ENCODE assay signal across 14 cellular contexts in genomic region chr5:108801776-108802175, GRCh38. TPM values are rescaled to one million over a fixed set of nuclear protein-coding genes. Genes with fewer than 3 reads are reported as not detected.
DNase-seq lines count a peak whose midpoint lies in the region; ATAC-seq and TF ChIP-seq lines count a peak whose summit lies in the region.
"Had no signal": no experiment of that assay in that cellular context is flagged by ENCODE, and none has a peak within 500 bp of the region (broad histone marks: within the 10 kb centered on the region; RNA-seq: fewer than 3 reads in every experiment).

No MANE protein-coding gene starts in this region.

- H3K27ac Mint-ChIP-seq in activated T-cell treated with anti-CD3 and anti-CD28 coated beads, Interleukin-2, amount 50 U/mL, for 72 hours, result no peak overlapping the region
- no peak overlapping the region for H3K27ac Mint-ChIP-seq in activated T-cell treated with anti-CD3 and anti-CD28 coated beads, Interleukin-2, amount 50 U/mL, for 24 hours
- H3K27ac Mint-ChIP-seq in stimulated activated naive CD8-positive, alpha-beta T cell treated with anti-CD3 and anti-CD28 coated beads, Interleukin-15, amount 100 ng/mL, for 72 hours, result peak overlapping the region in 1 of 2 donors; percentile 38
- H3K27ac Mint-ChIP-seq: activated naive CD8-positive, alpha-beta T cell treated with anti-CD3 and anti-CD28 coated beads, Interleukin-2, amount 10 ng/mL, durations not matched to agents 7 days and 5 days; CD4-positive, alpha-beta T cell; T-helper 17 cell had no signal

- CTCF ChIA-PET in Panc1 (lab: Charles Lee), result no interaction called here

- no peak for TF ChIP-seq CTCF in Panc1 (IDR thresholded peaks at IDR 0.05)
- TF ChIP-seq CTCF in fibroblast of lung (conservative IDR thresholded peaks at IDR 0.05 in 1 of 2, IDR thresholded peaks at IDR 0.05 in 1 of 2; ENCODE audit: low read depth in 1 of 2, low read length in 2 of 2), result no peak

- no TSS peak for BruUV-seq in Panc1 (replicated peaks; lab: Mats Ljungman, UMichigan)

- H3K27ac ChIP-seq in Panc1 (ENCODE audit: low read length) (peak overlapping the region; percentile 27; the same call in 1 of the 2 replicates), fibroblast of lung (ENCODE audit: insufficient read depth, low read length) (peak overlapping the region; percentile 1)
- H3K27ac ChIP-seq: right lobe of liver, stomach had no signal

- no peaks in the 10 kb centered on the region for H3K27me3 Mint-ChIP-seq in activated T-cell treated with anti-CD3 and anti-CD28 coated beads, Interleukin-2, amount 50 U/mL, for 72 hours (ENCODE audit: low read depth)
- H3K27me3 Mint-ChIP-seq in activated T-cell treated with anti-CD3 and anti-CD28 coated beads, Interleukin-2, amount 50 U/mL, for 24 hours, result no peaks in the 10 kb centered on the region
- H3K27me3 Mint-ChIP-seq in stimulated activated naive CD8-positive, alpha-beta T cell treated with anti-CD3 and anti-CD28 coated beads, Interleukin-15, amount 100 ng/mL, for 72 hours, result no peaks in the 10 kb centered on the region
- H3K27me3 Mint-ChIP-seq: activated naive CD8-positive, alpha-beta T cell treated with anti-CD3 and anti-CD28 coated beads, Interleukin-2, amount 10 ng/mL, durations not matched to agents 7 days and 5 days; CD4-positive, alpha-beta T cell; T-helper 17 cell had no signal

- H3K36me3 ChIP-seq in Panc1 (ENCODE audit: control insufficient read depth, insufficient read depth, low read length), result no peaks in the 10 kb centered on the region
- H3K36me3 ChIP-seq in fibroblast of lung (ENCODE audit: control insufficient read depth, insufficient read depth, low read length), result no peaks in the 10 kb centered on the region
- H3K36me3 ChIP-seq in HAP-1 (replicated peaks), result peaks cover 17% of the 10 kb centered on the region
- H3K36me3 ChIP-seq: right lobe of liver had no signal

- ATAC-seq in activated T-cell treated with anti-CD3 and anti-CD28 coated beads, Interleukin-2, amount 50 U/mL, for 72 hours (replicated peaks in 1 of 2), result peak; percentile 98
- ATAC-seq in Panc1, result peak; percentile 97
- peak; percentile 92 for ATAC-seq in stimulated activated naive CD8-positive, alpha-beta T cell treated with anti-CD3 and anti-CD28 coated beads, Interleukin-15, amount 100 ng/mL, for 72 hours
- no peak for ATAC-seq in GM19395 (IDR thresholded peaks at IDR 0.05; ENCODE audit: unreplicated experiment)
- ATAC-seq: T-helper 17 cell had no signal

- intact Hi-C loops in Panc1 (cut with micrococcal nuclease; ENCODE audit: unreplicated experiment), result no loop called here

- H3K79me2 ChIP-seq in fibroblast of lung (ENCODE audit: control insufficient read depth, insufficient read depth, low read length), result peaks cover 12% of the 10 kb centered on the region

- no peaks in the 10 kb centered on the region for H3K27me3 ChIP-seq in Panc1 (ENCODE audit: control insufficient read depth, insufficient read depth, low read length)
- H3K27me3 ChIP-seq in fibroblast of lung (ENCODE audit: control insufficient read depth, insufficient read depth, low read length), result no peaks in the 10 kb centered on the region
- H3K27me3 ChIP-seq in HAP-1 (ENCODE audit: low read depth), result no peaks in the 10 kb centered on the region
- H3K27me3 ChIP-seq: right lobe of liver, stomach had no signal

- POLR2A ChIA-PET in Panc1 (lab: Charles Lee), result no interaction called here

- no peaks in the 10 kb centered on the region; the same call in 1 of the 2 replicates for H3K4me1 ChIP-seq in Panc1 (ENCODE audit: control insufficient read depth, insufficient read depth, low read length)
- H3K4me1 ChIP-seq in fibroblast of lung (ENCODE audit: control insufficient read depth, extremely low read depth, insufficient read depth, low read length), result no peaks in the 10 kb centered on the region
- peaks cover 18% of the 10 kb centered on the region for H3K4me1 ChIP-seq in HAP-1
- H3K4me1 ChIP-seq: right lobe of liver, stomach had no signal

- H2AFZ ChIP-seq in fibroblast of lung (ENCODE audit: low read length), result no peak overlapping the region

- H3K4me2 ChIP-seq in fibroblast of lung (ENCODE audit: extremely low read depth, insufficient read depth, low read length), result peak overlapping the region; percentile 48

- no peak overlapping the region for H3K4me3 Mint-ChIP-seq in activated T-cell treated with anti-CD3 and anti-CD28 coated beads, Interleukin-2, amount 50 U/mL, for 72 hours
- no peak overlapping the region for H3K4me3 Mint-ChIP-seq in activated T-cell treated with anti-CD3 and anti-CD28 coated beads, Interleukin-2, amount 50 U/mL, for 24 hours
- H3K4me3 Mint-ChIP-seq in stimulated activated naive CD8-positive, alpha-beta T cell treated with anti-CD3 and anti-CD28 coated beads, Interleukin-15, amount 100 ng/mL, for 72 hours, result no peak overlapping the region
- H3K4me3 Mint-ChIP-seq: activated naive CD8-positive, alpha-beta T cell treated with anti-CD3 and anti-CD28 coated beads, Interleukin-2, amount 10 ng/mL, durations not matched to agents 7 days and 5 days; CD4-positive, alpha-beta T cell; T-helper 17 cell had no signal

- H3K9me3 Mint-ChIP-seq in activated T-cell treated with anti-CD3 and anti-CD28 coated beads, Interleukin-2, amount 50 U/mL, for 72 hours, result peaks cover 9 to 10% of the 10 kb centered on the region in 2 donors
- peaks cover 25% of the 10 kb centered on the region for H3K9me3 Mint-ChIP-seq in activated T-cell treated with anti-CD3 and anti-CD28 coated beads, Interleukin-2, amount 50 U/mL, for 24 hours
- H3K9me3 Mint-ChIP-seq in stimulated activated naive CD8-positive, alpha-beta T cell treated with anti-CD3 and anti-CD28 coated beads, Interleukin-15, amount 100 ng/mL, for 72 hours, result peaks cover 21 to 25% of the 10 kb centered on the region in 2 donors

- H4K20me1 ChIP-seq in fibroblast of lung (ENCODE audit: control insufficient read depth, extremely low read depth, insufficient read depth, low read length), result no peaks in the 10 kb centered on the region

- H3K4me3 ChIP-seq in Panc1 (ENCODE audit: low read depth in 2 of 2, low read length in 2 of 2) (no peak overlapping the region), fibroblast of lung (replicated peaks in 1 of 4; ENCODE audit: control extremely low read depth in 1 of 4, insufficient read depth in 1 of 4, low read depth in 3 of 4, low read length in 4 of 4) (no peak overlapping the region), HAP-1 (no peak overlapping the region)
- H3K4me3 ChIP-seq: right lobe of liver, stomach had no signal

- H3K9ac ChIP-seq in fibroblast of lung (ENCODE audit: insufficient read depth, low read length), result no peak overlapping the region

- in situ Hi-C loops in Panc1 (cut with HindIII; ENCODE audit: low pct_unique_long_range_greater_than_20kb, low sequenced_read_pairs) (no loop called here), HAP-1 (cut with MboI; ENCODE audit: low sequenced_read_pairs) (no loop called here)

- H3K4me1 Mint-ChIP-seq in activated T-cell treated with anti-CD3 and anti-CD28 coated beads, Interleukin-2, amount 50 U/mL, for 72 hours (ENCODE audit: low read depth), result peaks cover 12% of the 10 kb centered on the region
- H3K4me1 Mint-ChIP-seq in activated T-cell treated with anti-CD3 and anti-CD28 coated beads, Interleukin-2, amount 50 U/mL, for 24 hours (ENCODE audit: low read depth), result peaks cover 11% of the 10 kb centered on the region
- peaks cover 13% of the 10 kb centered on the region for H3K4me1 Mint-ChIP-seq in stimulated activated naive CD8-positive, alpha-beta T cell treated with anti-CD3 and anti-CD28 coated beads, Interleukin-15, amount 100 ng/mL, for 72 hours
- H3K4me1 Mint-ChIP-seq: activated naive CD8-positive, alpha-beta T cell treated with anti-CD3 and anti-CD28 coated beads, Interleukin-2, amount 10 ng/mL, durations not matched to agents 7 days and 5 days; T-helper 17 cell had no signal

- peaks cover 11 to 28% of the 10 kb centered on the region in 2 donors for H3K36me3 Mint-ChIP-seq in activated T-cell treated with anti-CD3 and anti-CD28 coated beads, Interleukin-2, amount 50 U/mL, for 72 hours (ENCODE audit: insufficient read depth in 2 of 2)
- peaks cover 60% of the 10 kb centered on the region for H3K36me3 Mint-ChIP-seq in activated T-cell treated with anti-CD3 and anti-CD28 coated beads, Interleukin-2, amount 50 U/mL, for 24 hours (ENCODE audit: low read depth)

- H3K9me3 ChIP-seq in Panc1 (ENCODE audit: control insufficient read depth, insufficient read depth, low read depth, low read length), result peaks cover 16% of the 10 kb centered on the region; the same call in 1 of the 2 replicates
- H3K9me3 ChIP-seq in fibroblast of lung (ENCODE audit: control insufficient read depth, insufficient read depth, low read depth, low read length), result no peaks in the 10 kb centered on the region
- H3K9me3 ChIP-seq in HAP-1, result peaks cover 13% of the 10 kb centered on the region

- DNase-seq in activated T-cell treated with anti-CD3 and anti-CD28 coated beads, Interleukin-2, amount 50 U/mL, for 72 hours, result no peak
- DNase-seq in activated T-cell treated with anti-CD3 and anti-CD28 coated beads, Interleukin-2, amount 50 U/mL, for 24 hours, result no peak
- DNase-seq in Panc1 (ENCODE audit: low read depth, low spot score), result peak; percentile 58
- DNase-seq in fibroblast of lung (ENCODE audit: low read depth in 2 of 2), result peak; percentile 89 to 96
- DNase-seq in stimulated activated naive CD8-positive, alpha-beta T cell treated with anti-CD3 and anti-CD28 coated beads, Interleukin-15, amount 100 ng/mL, for 72 hours, result no peak
- DNase-seq in nucleus accumbens (lab: John Stamatoyannopoulos, UW), result no peak
- no peak for DNase-seq in HAP-1 (ENCODE audit: low spot score in 2 of 2)
- DNase-seq: activated naive CD8-positive, alpha-beta T cell treated with anti-CD3 and anti-CD28 coated beads, Interleukin-2, amount 10 ng/mL, durations not matched to agents 7 days and 5 days; CD4-positive, alpha-beta T cell; NCI-H1092; right lobe of liver; stomach; T-helper 17 cell had no signal

RNA-seq across cellular contexts. Expression of gene FER, which starts 54.1 kb away (rescaled TPM):
- 10 to 100 TPM; 12.8 to 15.5 TPM for total RNA-seq in activated T-cell treated with anti-CD3 and anti-CD28 coated beads, Interleukin-2, amount 50 U/mL, for 72 hours
- total RNA-seq in Panc1 (2021; ENCODE audit: unreplicated experiment) (22.1 TPM), fibroblast of lung (18.5 and 21.3 TPM in 2 replicates)
- 3.7 TPM for polyA plus RNA-seq in Panc1 (2012; ENCODE audit: insufficient read length)
- polyA plus RNA-seq in fibroblast of lung, result 9.6 and 12.2 TPM in 2 replicates
- polyA plus RNA-seq in fibroblast of lung (2012), result 5.7 and 9.3 TPM in 2 replicates
- 3.9 and 5.9 TPM in 2 replicates for polyA minus RNA-seq in fibroblast of lung (ENCODE audit: low replicate concordance)

Comparison
In these comparisons a context has a peak if more than half of its experiments do, and no peak if none do; other contexts are left out.
1. DNase-seq: peak in Panc1 (single experiment) and fibroblast of lung (2 of 2); none in activated T-cell treated with anti-CD3 and anti-CD28 coated beads, Interleukin-2, amount 50 U/mL, for 72 hours (0 of 2), activated T-cell treated with anti-CD3 and anti-CD28 coated beads, Interleukin-2, amount 50 U/mL, for 24 hours (single experiment), stimulated activated naive CD8-positive, alpha-beta T cell treated with anti-CD3 and anti-CD28 coated beads, Interleukin-15, amount 100 ng/mL, for 72 hours (0 of 2), nucleus accumbens (0 of 56) and HAP-1 (0 of 2).